In genomic region chr19:45344621-45345505, GRCh38 we compare ENCODE assay signal across 21 cellular contexts. TPM values are rescaled to one million over a fixed set of nuclear protein-coding genes. Genes with fewer than 3 reads are reported as not detected.
A peak's percentile ranks its signal among the peaks of the same experiment; 100 is the strongest.
DNase-seq lines count a peak whose midpoint lies in the region; TF ChIP-seq lines count a peak whose summit lies in the region.
"Had no signal": no experiment of that assay in that cellular context is flagged by ENCODE, and none has a peak within 500 bp of the region (broad histone marks: within the 10 kb centered on the region; RNA-seq: fewer than 3 reads in every experiment).

No MANE protein-coding gene starts in this region.

- no peak for DNase-seq in activated naive CD4-positive, alpha-beta T cell (lab: John Stamatoyannopoulos, UW)
- DNase-seq in activated T-helper 1 cell treated with anti-CD3 and anti-CD28 coated beads, Interleukin-12 subunit alpha, Interleukin-12 subunit beta, Interleukin-2, Interleukin-4 antibody, amounts not matched to agents 30 ng/mL and 10 ng/mL and 1 ng/mL, durations not matched to agents 14 hours and 24 hours and 36 hours (ENCODE audit: low spot score) = no peak
- peak; percentile 32 for DNase-seq in iPS-NIHi11 (ENCODE audit: low spot score)
- DNase-seq in NCI-H2107 (lab: John Stamatoyannopoulos, UW) = no peak
- DNase-seq in GF-D8 (lab: John Stamatoyannopoulos, UW) = no peak
- DNase-seq in uterus = no peak
- DNase-seq in mesenteric fat pad (ENCODE audit: low spot score) = no peak
- DNase-seq: DMS153, GDM1, KBM-7, NCI-H1417, NCI-H187, NCI-H2227 treated with DMSO at 0.1 percent for 48 hours, NCI-H510A treated with DMSO at 0.1 percent for 48 hours, NCI-H774, OCI-M1, SHP77 treated with DMSO at 0.1 percent for 48 hours had no signal

- no peak overlapping the region for H3K4me3 ChIP-seq in uterus

- peaks cover 15% of the 10 kb centered on the region for H3K27me3 Mint-ChIP-seq in activated naive CD4-positive, alpha-beta T cell treated with anti-CD3 and anti-CD28 coated beads, Interleukin-2, amount 50 U/mL, for 24 hours
- peaks cover 10% of the 10 kb centered on the region for H3K27me3 Mint-ChIP-seq in activated T-helper 1 cell treated with anti-CD3 and anti-CD28 coated beads, Interleukin-12 subunit alpha, Interleukin-12 subunit beta, Interleukin-2, Interleukin-4 antibody, amounts not matched to agents 30 ng/mL and 10 ng/mL and 1 ng/mL, durations not matched to agents 14 hours and 24 hours and 36 hours (ENCODE audit: insufficient read depth)

- intact Hi-C loops in activated T-helper 1 cell treated with anti-CD3 and anti-CD28 coated beads, Interleukin-12 subunit alpha, Interleukin-12 subunit beta, Interleukin-2, Interleukin-4 antibody, amounts not matched to agents 30 ng/mL and 10 ng/mL and 1 ng/mL, durations not matched to agents 14 hours and 24 hours and 36 hours (cut with micrococcal nuclease) = no loop called here
- intact Hi-C loops in uterus (cut with DNase I; ENCODE audit: low total_unique reads) = no loop called here

- H3K27ac Mint-ChIP-seq in activated naive CD4-positive, alpha-beta T cell treated with anti-CD3 and anti-CD28 coated beads, Interleukin-2, amount 50 U/mL, for 24 hours = peak overlapping the region; percentile 5
- peak overlapping the region; percentile 31 for H3K27ac Mint-ChIP-seq in activated T-helper 1 cell treated with anti-CD3 and anti-CD28 coated beads, Interleukin-12 subunit alpha, Interleukin-12 subunit beta, Interleukin-2, Interleukin-4 antibody, amounts not matched to agents 30 ng/mL and 10 ng/mL and 1 ng/mL, durations not matched to agents 14 hours and 24 hours and 36 hours

- peaks cover 0 to 4% of the 10 kb centered on the region in 2 donors for H3K4me1 ChIP-seq in uterus

- TF ChIP-seq POLR2A in uterus (IDR thresholded peaks at IDR 0.05) = no peak

- TF ChIP-seq CTCF in uterus (IDR thresholded peaks at IDR 0.05) = no peak

- H3K27me3 ChIP-seq in uterus = peaks cover 3 to 28% of the 10 kb centered on the region in 2 donors

- H3K27ac ChIP-seq in uterus = no peak overlapping the region
- H3K27ac ChIP-seq: 22Rv1 had no signal

- H3K36me3 Mint-ChIP-seq in activated naive CD4-positive, alpha-beta T cell treated with anti-CD3 and anti-CD28 coated beads, Interleukin-2, amount 50 U/mL, for 24 hours = no peaks in the 10 kb centered on the region
- no peaks in the 10 kb centered on the region for H3K36me3 Mint-ChIP-seq in activated T-helper 1 cell treated with anti-CD3 and anti-CD28 coated beads, Interleukin-12 subunit alpha, Interleukin-12 subunit beta, Interleukin-2, Interleukin-4 antibody, amounts not matched to agents 30 ng/mL and 10 ng/mL and 1 ng/mL, durations not matched to agents 14 hours and 24 hours and 36 hours (ENCODE audit: low read depth)

- H3K9me3 Mint-ChIP-seq in activated naive CD4-positive, alpha-beta T cell treated with anti-CD3 and anti-CD28 coated beads, Interleukin-2, amount 50 U/mL, for 24 hours = no peaks in the 10 kb centered on the region
- no peaks in the 10 kb centered on the region for H3K9me3 Mint-ChIP-seq in activated T-helper 1 cell treated with anti-CD3 and anti-CD28 coated beads, Interleukin-12 subunit alpha, Interleukin-12 subunit beta, Interleukin-2, Interleukin-4 antibody, amounts not matched to agents 30 ng/mL and 10 ng/mL and 1 ng/mL, durations not matched to agents 14 hours and 24 hours and 36 hours

- H3K4me3 Mint-ChIP-seq in activated naive CD4-positive, alpha-beta T cell treated with anti-CD3 and anti-CD28 coated beads, Interleukin-2, amount 50 U/mL, for 24 hours = no peak overlapping the region
- no peak overlapping the region for H3K4me3 Mint-ChIP-seq in activated T-helper 1 cell treated with anti-CD3 and anti-CD28 coated beads, Interleukin-12 subunit alpha, Interleukin-12 subunit beta, Interleukin-2, Interleukin-4 antibody, amounts not matched to agents 30 ng/mL and 10 ng/mL and 1 ng/mL, durations not matched to agents 14 hours and 24 hours and 36 hours

- H3K36me3 ChIP-seq in uterus = no peaks in the 10 kb centered on the region

- peaks cover 5% of the 10 kb centered on the region for H3K4me1 Mint-ChIP-seq in activated naive CD4-positive, alpha-beta T cell treated with anti-CD3 and anti-CD28 coated beads, Interleukin-2, amount 50 U/mL, for 24 hours
- peaks cover 6% of the 10 kb centered on the region for H3K4me1 Mint-ChIP-seq in activated T-helper 1 cell treated with anti-CD3 and anti-CD28 coated beads, Interleukin-12 subunit alpha, Interleukin-12 subunit beta, Interleukin-2, Interleukin-4 antibody, amounts not matched to agents 30 ng/mL and 10 ng/mL and 1 ng/mL, durations not matched to agents 14 hours and 24 hours and 36 hours (ENCODE audit: low read depth)
- H3K4me1 Mint-ChIP-seq: CD14-positive monocyte had no signal

- H3K9me3 ChIP-seq in uterus = no peaks in the 10 kb centered on the region
- H3K9me3 ChIP-seq: Caco-2 had no signal

RNA-seq across cellular contexts. Expression of gene KLC3, which starts 4.3 kb away (rescaled TPM):
- not detected in 2 replicates for total RNA-seq in activated T-helper 1 cell treated with anti-CD3 and anti-CD28 coated beads, Interleukin-12 subunit alpha, Interleukin-12 subunit beta, Interleukin-2, Interleukin-4 antibody, amounts not matched to agents 30 ng/mL and 10 ng/mL and 1 ng/mL, durations not matched to agents 14 hours and 24 hours and 36 hours
- total RNA-seq in uterus = under 1 TPM in 1 of 4 donors, not detected in 3; 0.55 TPM
- not detected for total RNA-seq in mesenteric fat pad

RNA-seq across cellular contexts. Expression of gene CKM, which starts 22.2 kb away (rescaled TPM):
- not detected in 2 replicates for total RNA-seq in activated T-helper 1 cell treated with anti-CD3 and anti-CD28 coated beads, Interleukin-12 subunit alpha, Interleukin-12 subunit beta, Interleukin-2, Interleukin-4 antibody, amounts not matched to agents 30 ng/mL and 10 ng/mL and 1 ng/mL, durations not matched to agents 14 hours and 24 hours and 36 hours
- total RNA-seq in uterus (1 to 10 TPM in 2 of 4 donors, not detected in 2; 1.1 to 2.5 TPM), mesenteric fat pad (not detected)
- total RNA-seq: Caco-2 had no signal

RNA-seq across cellular contexts. Expression of gene ERCC2, which starts 25.5 kb away (rescaled TPM):
- 30.5 and 32.8 TPM in 2 replicates for total RNA-seq in activated T-helper 1 cell treated with anti-CD3 and anti-CD28 coated beads, Interleukin-12 subunit alpha, Interleukin-12 subunit beta, Interleukin-2, Interleukin-4 antibody, amounts not matched to agents 30 ng/mL and 10 ng/mL and 1 ng/mL, durations not matched to agents 14 hours and 24 hours and 36 hours
- total RNA-seq in uterus = 10 to 100 TPM in 2 of 4 donors, 1 to 10 TPM in 2; 1.8 to 16.6 (median 10.5) TPM
- 12.3 TPM for total RNA-seq in mesenteric fat pad
